ENCODE assay signal across 16 cellular contexts in genomic region chr22:23496445-23496833, GRCh38.
"Had no signal": no experiment of that assay in that cellular context is flagged by ENCODE, and none has a peak within 500 bp of the region (broad histone marks: within the 10 kb centered on the region; RNA-seq: fewer than 3 reads in every experiment).

No MANE protein-coding gene starts in this region.

- H3K36me3 ChIP-seq: right lobe of liver, spleen, tibial nerve had no signal

- H3K27ac ChIP-seq: coronary artery, psoas muscle, right lobe of liver, spleen, tibial nerve had no signal

- H3K9me3 ChIP-seq: psoas muscle, right lobe of liver, SK-N-SH, spleen, tibial nerve had no signal

- H3K9ac ChIP-seq: SK-N-SH had no signal

- H3K27me3 ChIP-seq: right lobe of liver, spleen, tibial nerve had no signal

- H3K4me2 ChIP-seq: SK-N-SH had no signal

- H3K9me2 ChIP-seq: SK-N-SH had no signal

- DNase-seq: activated B cell treated with CpG ODN at 0.5 μM for 24 hours; activated naive CD4-positive, alpha-beta T cell treated with Interleukin-2 at 50 U/mL for 16 hours; central memory CD4-positive, alpha-beta T cell; effector CD4-positive, alpha-beta T cell; foreskin melanocyte; midbrain; nucleus accumbens; SK-N-SH; stimulated activated CD4-positive, alpha-beta T cell treated with anti-CD3 and anti-CD28 coated beads, Interleukin-1b, Interleukin-23, amount 100 ng/mL, for 48 hours; stimulated activated naive B cell treated with anti-CD40 and anti-IgM and Interleukin-4, amounts not matched to agents 10 μg/mL and 1 μg/mL and 100 μg/mL, for 72 hours; T-helper 1 cell had no signal

- H3K4me1 ChIP-seq: psoas muscle, right lobe of liver, tibial nerve had no signal

- H3K4me3 ChIP-seq: coronary artery, psoas muscle, right lobe of liver, spleen, tibial nerve had no signal
